8 cellular contexts compared by ENCODE assay signal in genomic region chr3:16048435-16049318, GRCh38.
DNase-seq lines count a peak whose midpoint lies in the region; ATAC-seq and TF ChIP-seq lines count a peak whose summit lies in the region.

No MANE protein-coding gene starts in this region.

- ATAC-seq in GM23338, result peak; percentile 96

- no peaks in the 10 kb centered on the region for H3K9me3 ChIP-seq in SK-N-SH

- H3K4me2 ChIP-seq in GM23338 (no peak overlapping the region), SK-N-SH (peak overlapping the region; percentile 56)

- no peak overlapping the region for H3K9ac ChIP-seq in SK-N-SH

- H2AFZ ChIP-seq in GM23338 (no peak overlapping the region), SK-N-SH (ENCODE audit: low read depth) (no peak overlapping the region)

- no peaks in the 10 kb centered on the region for H3K79me2 ChIP-seq in GM23338 (replicated peaks; ENCODE audit: insufficient read depth)
- no peaks in the 10 kb centered on the region for H3K79me2 ChIP-seq in SK-N-SH (ENCODE audit: insufficient read depth)

- CTCF ChIA-PET in SK-N-SH (lab: Yijun Ruan, JAX), result interaction anchor here (0.6 to 10.6 kb wide), 41 partner anchors 8 to 423 kb away, joined by 3 to 160 read pairs (median 3); partner anchors contain the start of gene GALNT15

- H3K4me1 ChIP-seq in GM23338 (ENCODE audit: insufficient read depth) (no peaks in the 10 kb centered on the region), SK-N-SH (ENCODE audit: control insufficient read depth in 1 of 2, insufficient read depth in 2 of 2, low read depth in 1 of 2, low read length in 1 of 2) (no peaks in the 10 kb centered on the region; a peak in 2 of 4 replicates)

- TF ChIP-seq CTCF in GM23338 (conservative IDR thresholded peaks at IDR 0.05; ENCODE audit: low read depth in 2 of 2) (peak; percentile 88 to 90), SK-N-SH (IDR thresholded peaks at IDR 0.05) (peak; percentile 87), brain (conservative IDR thresholded peaks at IDR 0.05) (peak; percentile 88 to 94)

- H3F3A ChIP-seq in GM23338 (replicated peaks; ENCODE audit: low read depth) (no peaks in the 10 kb centered on the region), SK-N-SH (replicated peaks; ENCODE audit: insufficient read depth) (peaks cover 4% of the 10 kb centered on the region)

- no peak overlapping the region for H3K27ac Mint-ChIP-seq in GM23338
- peak overlapping the region in 4 of 5 experiments; percentile 49 to 84 (median 57) for H3K27ac Mint-ChIP-seq in brain

- H3K4me1 Mint-ChIP-seq in GM23338, result no peaks in the 10 kb centered on the region
- peaks cover 10% of the 10 kb centered on the region for H3K4me1 Mint-ChIP-seq in brain

- no peaks in the 10 kb centered on the region for H3K9me3 Mint-ChIP-seq in GM23338
- peaks cover 0 to 2% (median 0%) of the 10 kb centered on the region in 5 experiments for H3K9me3 Mint-ChIP-seq in brain

- no peak overlapping the region for H3K4me3 Mint-ChIP-seq in GM23338
- H3K4me3 Mint-ChIP-seq in brain, result peak overlapping the region in 2 of 5 experiments; percentile 48 to 57

- peak; percentile 97 for TF ChIP-seq RAD21 in SK-N-SH (IDR thresholded peaks at IDR 0.05; ENCODE audit: low read length)

- H3K36me3 Mint-ChIP-seq in GM23338 (ENCODE audit: low read depth) (no peaks in the 10 kb centered on the region), brain (no peaks in the 10 kb centered on the region)

- H3K27ac ChIP-seq in GM23338 (ENCODE audit: low read depth) (no peak overlapping the region), SK-N-SH (ENCODE audit: low read depth in 2 of 2, low read length in 1 of 2) (no peak overlapping the region)

- DNase-seq in activated effector memory CD4-positive, alpha-beta T cell treated with anti-CD3 and anti-CD28 coated beads, Interleukin-2, amount 50 U/mL, for 16 hours, result peak; percentile 66
- DNase-seq in activated effector memory CD4-positive, alpha-beta T cell treated with Interleukin-2 at 50 U/mL for 16 hours, result no peak
- DNase-seq in GM23338 (ENCODE audit: low spot score), result peak; percentile 82
- DNase-seq in Kasumi-1 (lab: John Stamatoyannopoulos, UW), result peak; percentile 82 to 91
- DNase-seq in SK-N-SH, result peak; percentile 83
- peak; percentile 91 for DNase-seq in inferior parietal cortex (ENCODE audit: extremely low spot score)
- peak; percentile 2 to 8 for DNase-seq in stimulated activated CD4-positive, alpha-beta T cell treated with anti-CD3 and anti-CD28 coated beads, Interleukin-1b, Interleukin-23, amount 100 ng/mL, for 4 hours (ENCODE audit: low read depth in 2 of 2)

- POLR2A ChIA-PET in SK-N-SH (lab: Yijun Ruan, JAX), result no interaction called here

- H3K27me3 ChIP-seq in GM23338 (ENCODE audit: insufficient read depth) (no peaks in the 10 kb centered on the region), SK-N-SH (ENCODE audit: insufficient read depth) (no peaks in the 10 kb centered on the region)

- no peaks in the 10 kb centered on the region for H4K20me1 ChIP-seq in GM23338 (replicated peaks; ENCODE audit: insufficient read depth)
- H4K20me1 ChIP-seq in SK-N-SH (ENCODE audit: insufficient read depth), result no peaks in the 10 kb centered on the region

- no peak overlapping the region for H3K4me3 ChIP-seq in GM23338
- H3K4me3 ChIP-seq in SK-N-SH (ENCODE audit: low read depth in 2 of 2, low read length in 1 of 2), result peak overlapping the region; percentile 23 to 26; a peak in 2 of 4 replicates

- WGBS in SK-N-SH (ENCODE audit: low lambda C conversion rate), result 4% methylated on average over 5 of the region's 5 CpGs

- H3K9me2 ChIP-seq in GM23338 (ENCODE audit: insufficient read depth), result no peaks in the 10 kb centered on the region
- H3K9me2 ChIP-seq in SK-N-SH, result no peaks in the 10 kb centered on the region

- H3K36me3 ChIP-seq in GM23338 (ENCODE audit: insufficient read depth) (no peaks in the 10 kb centered on the region), SK-N-SH (replicated peaks in 1 of 2; ENCODE audit: control insufficient read depth in 1 of 2, insufficient read depth in 2 of 2, low read length in 1 of 2) (no peaks in the 10 kb centered on the region)

- no peaks in the 10 kb centered on the region for H3K27me3 Mint-ChIP-seq in GM23338 (ENCODE audit: insufficient read depth, low read depth, poor library complexity)
- H3K27me3 Mint-ChIP-seq in brain, result no peaks in the 10 kb centered on the region

- TF ChIP-seq EP300 in SK-N-SH (IDR thresholded peaks at IDR 0.05; ENCODE audit: borderline replicate concordance in 1 of 2, low read depth in 1 of 2, low read length in 1 of 2), result no peak

TF ChIP-seq in GM23338, 12 proteins besides CTCF, POLR2A, EP300 and RAD21:
- TF ChIP-seq STAT1 (IDR thresholded peaks at IDR 0.05; ENCODE audit: unreplicated experiment) (no peak), POLR2AphosphoS5 (IDR thresholded peaks at IDR 0.05; ENCODE audit: low read depth) (no peak)

TF ChIP-seq in SK-N-SH, 30 proteins besides CTCF, POLR2A, EP300 and RAD21:
- 0 out of 2 replicates have a peak, but pooled peaks have one; percentile 34 for TF ChIP-seq RFX5 (IDR thresholded peaks at IDR 0.05; ENCODE audit: low read length)
- TF ChIP-seq GABPA (IDR thresholded peaks at IDR 0.05; ENCODE audit: low read depth), result no peak
- TF ChIP-seq MAX (IDR thresholded peaks at IDR 0.05; ENCODE audit: low read depth), result 0 out of 2 replicates have a peak, but pooled peaks have one; percentile 14
- no peak for TF ChIP-seq ZBTB33 (IDR thresholded peaks at IDR 0.05; ENCODE audit: borderline replicate concordance, low read depth)
- no peak for TF ChIP-seq USF2 (IDR thresholded peaks at IDR 0.05; ENCODE audit: borderline replicate concordance, low read depth, low read length)
- TF ChIP-seq POLR2AphosphoS5 (IDR thresholded peaks at IDR 0.05; ENCODE audit: low read depth, low read length), result no peak
- no peak for TF ChIP-seq RXRA (IDR thresholded peaks at IDR 0.05; ENCODE audit: borderline replicate concordance, low read depth)
- no peak for TF ChIP-seq PBX3 (IDR thresholded peaks at IDR 0.05)
- TF ChIP-seq NRF1 (IDR thresholded peaks at IDR 0.05; ENCODE audit: low read depth, low read length), result 0 out of 2 replicates have a peak, but pooled peaks have one; percentile 11
- TF ChIP-seq TCF12 (IDR thresholded peaks at IDR 0.05), result peak; percentile 18; the same call in 1 of the 2 replicates
- peak; percentile 98 for TF ChIP-seq SMC3 (IDR thresholded peaks at IDR 0.05; ENCODE audit: low read depth, low read length)
- TF ChIP-seq SIN3A (IDR thresholded peaks at IDR 0.05; ENCODE audit: borderline replicate concordance, low read depth, low read length), result no peak
- TF ChIP-seq RCOR1 (IDR thresholded peaks at IDR 0.05; ENCODE audit: low read length), result peak; percentile 22; the same call in 1 of the 2 replicates
TF ChIP-seq in SK-N-SH: peak in this region for 6.
